In genomic region chr21:37002851-37003250, GRCh38 we compare ENCODE assay signal across 6 cellular contexts. TPM values are rescaled to one million over a fixed set of nuclear protein-coding genes. Genes with fewer than 3 reads are reported as not detected.
"Had no signal": no experiment of that assay in that cellular context is flagged by ENCODE, and none has a peak within 500 bp of the region (broad histone marks: within the 10 kb centered on the region; RNA-seq: fewer than 3 reads in every experiment).

No MANE protein-coding gene starts in this region.

RNA-seq across cellular contexts. Expression of gene RIPPLY3, which starts 3.7 kb away (rescaled TPM):
- total RNA-seq: OCI-LY7, Right ventricle myocardium inferior, Right ventricle myocardium superior, RPMI7951, SJCRH30, SK-MEL-5 had no signal
